In genomic region chr2:9703085-9703641, GRCh38 we compare ENCODE assay signal across 10 cellular contexts.
DNase-seq lines count a peak whose midpoint lies in the region; ATAC-seq, FAIRE-seq and TF ChIP-seq lines count a peak whose summit lies in the region.
"Had no signal": no experiment of that assay in that cellular context is flagged by ENCODE, and none has a peak within 500 bp of the region (broad histone marks: within the 10 kb centered on the region; RNA-seq: fewer than 3 reads in every experiment).

No MANE protein-coding gene starts in this region.

- H3K27me3 ChIP-seq in GM23338 (ENCODE audit: insufficient read depth) (no peaks in the 10 kb centered on the region), right cardiac atrium (ENCODE audit: control insufficient read depth, insufficient read depth) (no peaks in the 10 kb centered on the region)

- H3K27me3 Mint-ChIP-seq in GM23338 (ENCODE audit: insufficient read depth, low read depth, poor library complexity) (no peaks in the 10 kb centered on the region), nephron progenitor cell (ENCODE audit: low read depth, poor library complexity) (peaks cover 10% of the 10 kb centered on the region)

- TF ChIP-seq CTCF in GM23338 (conservative IDR thresholded peaks at IDR 0.05; ENCODE audit: low read depth in 2 of 2) (no peak), nephron progenitor cell (IDR thresholded peaks at IDR 0.05) (no peak)

- H3K9me3 Mint-ChIP-seq in GM23338 (no peaks in the 10 kb centered on the region; the same call in 2 of the 3 replicates), nephron progenitor cell (peaks cover 12% of the 10 kb centered on the region)

- H3K4me1 ChIP-seq in GM23338 (ENCODE audit: insufficient read depth) (no peaks in the 10 kb centered on the region), right cardiac atrium (ENCODE audit: control insufficient read depth, insufficient read depth, low read length) (peaks cover 2% of the 10 kb centered on the region)

- WGBS in right cardiac atrium = 26% methylated on average over 10 of the region's 10 CpGs

- H3K36me3 Mint-ChIP-seq in GM23338 (ENCODE audit: low read depth) (no peaks in the 10 kb centered on the region; the same call in 2 of the 3 replicates), nephron progenitor cell (ENCODE audit: low read depth) (no peaks in the 10 kb centered on the region)
- H3K36me3 Mint-ChIP-seq: IgD-negative memory B cell had no signal

- DNase-seq in GM23338 (ENCODE audit: low spot score) (no peak), RCC 7860 (ENCODE audit: low spot score) (peak; percentile 98), right cardiac atrium (peak; percentile 74 to 85 (median 78)), SIG-M5 treated with dmso at 0.1 percent for 504 hours (lab: John Stamatoyannopoulos, UW; ENCODE audit: unreplicated experiment) (no peak), nephron progenitor cell (no peak)
- DNase-seq in activated gamma-delta T cell treated with anti-CD3 and anti-CD28 coated beads, Interleukin-2, amount 50 U/mL, for 16 hours (ENCODE audit: low read depth) = peak; percentile 85
- peak; percentile 63 for DNase-seq in stimulated activated CD8-positive, alpha-beta memory T cell treated with anti-CD3 and anti-CD28 coated beads, Interleukin-12 subunit alpha, Interleukin-12 subunit beta, amount 100 ng/mL, for 1 hour (ENCODE audit: low read depth)
- DNase-seq: naive B cell had no signal

- H3K4me3 ChIP-seq in GM23338 = no peak overlapping the region
- H3K4me3 ChIP-seq in right cardiac atrium (ENCODE audit: low read length) = no peak overlapping the region

- 0 out of 3 replicates have a peak, but pooled peaks cover 2% of the 10 kb centered on the region for H3K4me1 Mint-ChIP-seq in GM23338
- peaks cover 60% of the 10 kb centered on the region for H3K4me1 Mint-ChIP-seq in nephron progenitor cell

- no peaks in the 10 kb centered on the region for H3K79me2 ChIP-seq in GM23338 (replicated peaks; ENCODE audit: insufficient read depth)

- no peaks in the 10 kb centered on the region for H3K9me3 ChIP-seq in right cardiac atrium (ENCODE audit: control insufficient read depth, low read length)

- H3K27ac Mint-ChIP-seq in GM23338 = no peak overlapping the region
- no peak overlapping the region for H3K27ac Mint-ChIP-seq in nephron progenitor cell

- ATAC-seq in GM23338 (peak; percentile 32; the same call in 2 of the 3 replicates), right cardiac atrium (peak; percentile 79 to 82), HG02678 (IDR thresholded peaks at IDR 0.05; ENCODE audit: unreplicated experiment) (no peak)

- no peak overlapping the region for H2AFZ ChIP-seq in GM23338

- FAIRE-seq in RCC 7860 (lab: Jason Lieb, UNC) = no peak

- no peaks in the 10 kb centered on the region for H3K36me3 ChIP-seq in GM23338 (ENCODE audit: insufficient read depth)

- no peaks in the 10 kb centered on the region for H3F3A ChIP-seq in GM23338 (replicated peaks; ENCODE audit: low read depth)

- no peak overlapping the region for H3K4me2 ChIP-seq in GM23338

- intact Hi-C loops in right cardiac atrium (cut with DNase I) = no loop called here

- no peaks in the 10 kb centered on the region for H4K20me1 ChIP-seq in GM23338 (replicated peaks; ENCODE audit: insufficient read depth)

- H3K9me2 ChIP-seq in GM23338 (ENCODE audit: insufficient read depth) = no peaks in the 10 kb centered on the region

- no peak overlapping the region for H3K27ac ChIP-seq in GM23338 (ENCODE audit: low read depth)
- H3K27ac ChIP-seq in right cardiac atrium (ENCODE audit: low read length) = no peak overlapping the region

- H3K4me3 Mint-ChIP-seq in GM23338 (no peak overlapping the region), nephron progenitor cell (no peak overlapping the region)
- H3K4me3 Mint-ChIP-seq: IgD-negative memory B cell, naive B cell had no signal

TF ChIP-seq in GM23338, 12 proteins besides CTCF, POLR2A, EP300 and RAD21:
- TF ChIP-seq ZNF114 (CRISPR knock-in tag; IDR thresholded peaks at IDR 0.05) = no peak
- TF ChIP-seq ETS1 (IDR thresholded peaks at IDR 0.05) = no peak
- TF ChIP-seq ZNF331 (CRISPR knock-in tag; IDR thresholded peaks at IDR 0.05; ENCODE audit: low read depth) = no peak
- no peak for TF ChIP-seq JUNB (IDR thresholded peaks at IDR 0.05; ENCODE audit: unreplicated experiment)
- no peak for TF ChIP-seq REST (IDR thresholded peaks at IDR 0.05; ENCODE audit: unreplicated experiment)

Comparison
In these comparisons a context has a peak if more than half of its experiments do, and no peak if none do; other contexts are left out.
1. DNase-seq: peak in RCC 7860 (single experiment), activated gamma-delta T cell treated with anti-CD3 and anti-CD28 coated beads, Interleukin-2, amount 50 U/mL, for 16 hours (single experiment), right cardiac atrium (3 of 3) and stimulated activated CD8-positive, alpha-beta memory T cell treated with anti-CD3 and anti-CD28 coated beads, Interleukin-12 subunit alpha, Interleukin-12 subunit beta, amount 100 ng/mL, for 1 hour (single experiment); none in GM23338 (single experiment), SIG-M5 treated with dmso at 0.1 percent for 504 hours (single experiment) and nephron progenitor cell (single experiment).